ENCODE assay signal across 9 cellular contexts in the genomic region with DNA sequence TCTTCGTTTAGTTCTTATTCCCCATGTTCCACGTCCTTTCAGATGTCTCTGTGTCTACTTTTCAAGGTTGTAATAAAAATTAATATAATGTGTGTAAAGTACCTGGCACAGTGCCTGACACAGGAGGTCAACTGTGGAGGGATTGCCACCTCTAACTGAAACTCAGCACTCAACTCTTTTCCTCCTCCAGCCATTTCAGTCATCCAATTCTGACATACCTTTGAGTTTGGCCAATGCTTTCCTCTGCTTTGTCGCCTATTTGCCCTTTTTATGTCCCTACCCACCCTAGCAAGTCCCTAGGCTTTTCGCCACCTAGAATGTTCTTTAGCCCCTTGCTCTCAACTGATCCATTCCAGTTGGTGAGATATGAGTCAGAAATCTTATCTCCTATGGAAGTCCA. TPM values are rescaled to one million over a fixed set of nuclear protein-coding genes. Genes with fewer than 3 reads are reported as not detected.
A peak's percentile ranks its signal among the peaks of the same experiment; 100 is the strongest.
DNase-seq lines count a peak whose midpoint lies in the region; ATAC-seq and TF ChIP-seq lines count a peak whose summit lies in the region.
"Had no signal": no experiment of that assay in that cellular context is flagged by ENCODE, and none has a peak within 500 bp of the region (broad histone marks: within the 10 kb centered on the region; RNA-seq: fewer than 3 reads in every experiment).

No MANE protein-coding gene starts in this region.

- DNase-seq in GM23338 (ENCODE audit: low spot score) (no peak), activated B cell treated with CpG ODN at 0.5 μM for 24 hours (no peak), fibroblast of the aortic adventitia (ENCODE audit: low read depth) (no peak), GOT3 (lab: John Stamatoyannopoulos, UW) (no peak), DMS 273 (lab: John Stamatoyannopoulos, UW; ENCODE audit: unreplicated experiment) (no peak), DMS53 treated with DMSO at 0.1 percent for 48 hours (lab: John Stamatoyannopoulos, UW; ENCODE audit: unreplicated experiment) (no peak), amniotic stem cell (lab: John Stamatoyannopoulos, UW) (no peak)
- DNase-seq: ovary had no signal

- peaks cover 32% of the 10 kb centered on the region for H3K36me3 ChIP-seq in GM23338 (ENCODE audit: insufficient read depth)
- peaks cover 44% of the 10 kb centered on the region for H3K36me3 ChIP-seq in skeletal muscle satellite cell (ENCODE audit: insufficient read depth, low read length)
- H3K36me3 ChIP-seq: ovary had no signal

- H3K4me2 ChIP-seq in GM23338 (peak overlapping the region; percentile 99), skeletal muscle satellite cell (ENCODE audit: low read length) (peak overlapping the region; percentile 87)

- H3K4me3 ChIP-seq in GM23338 = peak overlapping the region; percentile 96
- H3K4me3 ChIP-seq in fibroblast of the aortic adventitia (ENCODE audit: low read depth, low read length) = peak overlapping the region; percentile 86
- peak overlapping the region; percentile 75 for H3K4me3 ChIP-seq in skeletal muscle satellite cell (ENCODE audit: low read length)

- H3K27me3 Mint-ChIP-seq in GM23338 (ENCODE audit: insufficient read depth, low read depth, poor library complexity) (peaks cover 7% of the 10 kb centered on the region), activated B cell treated with CpG ODN at 0.5 μM for 24 hours (no peaks in the 10 kb centered on the region)

- intact Hi-C loops in activated B cell treated with CpG ODN at 0.5 μM for 24 hours (cut with micrococcal nuclease) = loop anchor here (2.0 to 5.0 kb wide), 2 partner anchors 35 to 1488 kb away; partner anchors contain the start of genes LRRC59 and SNF8

- H3K4me3 Mint-ChIP-seq in GM23338 (peak overlapping the region; percentile 93), activated B cell treated with CpG ODN at 0.5 μM for 24 hours (peak overlapping the region; percentile 96)

- no peak overlapping the region for H3K27ac Mint-ChIP-seq in GM23338
- peak overlapping the region; percentile 88 for H3K27ac Mint-ChIP-seq in activated B cell treated with CpG ODN at 0.5 μM for 24 hours

- H3K27ac ChIP-seq in GM23338 (ENCODE audit: low read depth) = no peak overlapping the region; the same call in 1 of the 2 replicates
- H3K27ac ChIP-seq: ovary had no signal

- peak overlapping the region; percentile 82 for H3K9ac ChIP-seq in skeletal muscle satellite cell (ENCODE audit: low read depth, low read length)

- peaks cover 27% of the 10 kb centered on the region for H3F3A ChIP-seq in GM23338 (replicated peaks; ENCODE audit: low read depth)

- CTCF ChIA-PET in activated B cell treated with CpG ODN at 0.5 μM for 24 hours (lab: Charles Lee) = interaction anchor here (2.7 kb wide), 1 partner anchor 25 kb away, joined by 8 read pairs; no protein-coding TSS in a partner anchor

- H3K79me2 ChIP-seq in GM23338 (replicated peaks; ENCODE audit: insufficient read depth) = peaks cover 68% of the 10 kb centered on the region

- H3K9me2 ChIP-seq in GM23338 (ENCODE audit: insufficient read depth) = no peaks in the 10 kb centered on the region

- peaks cover 47% of the 10 kb centered on the region for H4K20me1 ChIP-seq in GM23338 (replicated peaks; ENCODE audit: insufficient read depth)

- H3K9me3 Mint-ChIP-seq in GM23338 (no peaks in the 10 kb centered on the region), activated B cell treated with CpG ODN at 0.5 μM for 24 hours (no peaks in the 10 kb centered on the region)

- TF ChIP-seq CTCF in GM23338 (conservative IDR thresholded peaks at IDR 0.05; ENCODE audit: low read depth in 2 of 2) = no peak
- TF ChIP-seq CTCF in activated B cell treated with CpG ODN at 0.5 μM for 24 hours (IDR thresholded peaks at IDR 0.05) = no peak
- no peak for TF ChIP-seq CTCF in fibroblast of the aortic adventitia (IDR thresholded peaks at IDR 0.05; ENCODE audit: insufficient read depth, low read length)

- H2AFZ ChIP-seq in GM23338 = no peak overlapping the region

- peaks cover 47% of the 10 kb centered on the region for H3K36me3 Mint-ChIP-seq in GM23338 (ENCODE audit: low read depth)
- H3K36me3 Mint-ChIP-seq in activated B cell treated with CpG ODN at 0.5 μM for 24 hours (ENCODE audit: low read depth) = peaks cover 59% of the 10 kb centered on the region

- H3K4me1 Mint-ChIP-seq in GM23338 (peaks cover 25% of the 10 kb centered on the region), activated B cell treated with CpG ODN at 0.5 μM for 24 hours (peaks cover 65% of the 10 kb centered on the region)

- ATAC-seq in GM23338 (no peak), activated B cell treated with CpG ODN at 0.5 μM for 24 hours (ENCODE audit: low read depth) (no peak)

- H3K4me1 ChIP-seq in GM23338 (ENCODE audit: insufficient read depth) = peaks cover 26% of the 10 kb centered on the region
- H3K4me1 ChIP-seq in skeletal muscle satellite cell (ENCODE audit: control insufficient read depth, insufficient read depth, low read length) = peaks cover 40% of the 10 kb centered on the region

- H3K27me3 ChIP-seq in GM23338 (ENCODE audit: insufficient read depth) (no peaks in the 10 kb centered on the region), skeletal muscle satellite cell (ENCODE audit: control insufficient read depth, insufficient read depth, low read length) (no peaks in the 10 kb centered on the region)
- H3K27me3 ChIP-seq: ovary had no signal

- POLR2A ChIA-PET in activated B cell treated with CpG ODN at 0.5 μM for 24 hours (lab: Charles Lee) = interaction anchor here (2.9 to 3.4 kb wide), 2 partner anchors 16 to 35 kb away, joined by 48 to 103 read pairs; partner anchors contain the start of genes ATP5MC1 and SNF8

- no peaks in the 10 kb centered on the region for H3K9me3 ChIP-seq in skeletal muscle satellite cell (replicated peaks; ENCODE audit: low read length)
- H3K9me3 ChIP-seq: ovary had no signal

TF ChIP-seq in GM23338, 12 proteins besides CTCF, POLR2A, EP300 and RAD21 (continues in another document):
- no peak for TF ChIP-seq REST (IDR thresholded peaks at IDR 0.05; ENCODE audit: unreplicated experiment)
- TF ChIP-seq ZNF114 (CRISPR knock-in tag; IDR thresholded peaks at IDR 0.05) = no peak

RNA-seq across cellular contexts. Expression of gene UBE2Z, which starts 1.6 kb away (rescaled TPM):
- total RNA-seq in GM23338 (2014; rRNA removed; shearing (Covaris generic)) = 74.1 and 78.5 TPM in 2 replicates
- polyA plus RNA-seq in GM23338 (2016; fragmentation: Nextera tagmentation; extraction: Ambion mirVana) = 30.1 and 34.1 TPM in 2 replicates
- 121 and 154 TPM in 2 replicates for total RNA-seq in activated B cell treated with CpG ODN at 0.5 μM for 24 hours
- 82.4 and 103 TPM in 2 replicates for total RNA-seq in fibroblast of the aortic adventitia (ENCODE audit: low replicate concordance)
- total RNA-seq in skeletal muscle satellite cell (2012; rRNA removed) = 64.9 and 85.6 TPM in 2 replicates

RNA-seq across cellular contexts. Expression of gene ATP5MC1, which starts 17.2 kb away (rescaled TPM):
- total RNA-seq in GM23338 (2014; rRNA removed; shearing (Covaris generic)) = 123 and 157 TPM in 2 replicates
- 450 and 456 TPM in 2 replicates for polyA plus RNA-seq in GM23338 (2016; fragmentation: Nextera tagmentation; extraction: Ambion mirVana)
- total RNA-seq in activated B cell treated with CpG ODN at 0.5 μM for 24 hours (130 and 136 TPM in 2 replicates), fibroblast of the aortic adventitia (ENCODE audit: low replicate concordance) (9.9 and 91.6 TPM in 2 replicates)
- total RNA-seq in skeletal muscle satellite cell (2012; rRNA removed) = 118 and 119 TPM in 2 replicates

RNA-seq across cellular contexts. Expression of gene SNF8, which starts 34.8 kb away (rescaled TPM):
- 88.5 and 114 TPM in 2 replicates for total RNA-seq in GM23338 (2014; rRNA removed; shearing (Covaris generic))
- 103 and 113 TPM in 2 replicates for polyA plus RNA-seq in GM23338 (2016; fragmentation: Nextera tagmentation; extraction: Ambion mirVana)
- total RNA-seq in activated B cell treated with CpG ODN at 0.5 μM for 24 hours = 129 and 130 TPM in 2 replicates
- total RNA-seq in fibroblast of the aortic adventitia (ENCODE audit: low replicate concordance) = 72.6 and 89.5 TPM in 2 replicates
- total RNA-seq in skeletal muscle satellite cell (2012; rRNA removed) = 83.1 and 103 TPM in 2 replicates

RNA-seq across cellular contexts. Expression of gene GIP, which starts 58.6 kb away (rescaled TPM):
- not detected in 2 replicates for total RNA-seq in GM23338 (2014; rRNA removed; shearing (Covaris generic))
- 0.43 and 1.3 TPM in 2 replicates for polyA plus RNA-seq in GM23338 (2016; fragmentation: Nextera tagmentation; extraction: Ambion mirVana)
- total RNA-seq in activated B cell treated with CpG ODN at 0.5 μM for 24 hours (not detected in 2 replicates), fibroblast of the aortic adventitia (ENCODE audit: low replicate concordance) (not detected in 2 replicates)
- total RNA-seq in skeletal muscle satellite cell (2012; rRNA removed) = not detected in 2 replicates
- total RNA-seq: ovary had no signal
- polyA plus RNA-seq: ovary had no signal
